Comparison of ENCODE assay signal across 22 cellular contexts in genomic region chr4:32106767-32107166, GRCh38.
DNase-seq lines count a peak whose midpoint lies in the region; ATAC-seq and TF ChIP-seq lines count a peak whose summit lies in the region.
"Had no signal": no experiment of that assay in that cellular context is flagged by ENCODE, and none has a peak within 500 bp of the region (broad histone marks: within the 10 kb centered on the region; RNA-seq: fewer than 3 reads in every experiment).

No MANE protein-coding gene starts in this region.

- H2AK5ac ChIP-seq in mesendoderm (ENCODE audit: low read length): no peak overlapping the region
- H2AK5ac ChIP-seq in mesenchymal stem cell (ENCODE audit: low read length, severe bottlenecking): no peak overlapping the region

- H2BK5ac ChIP-seq in mesendoderm (ENCODE audit: low read length): no peak overlapping the region
- H2BK5ac ChIP-seq in mesenchymal stem cell (ENCODE audit: low read depth, low read length, poor library complexity, severe bottlenecking): no peak overlapping the region

- H3K9me3 Mint-ChIP-seq in WTC11: peaks cover 4% of the 10 kb centered on the region
- H3K9me3 Mint-ChIP-seq: GM23338 had no signal

- H3K36me3 Mint-ChIP-seq in WTC11: no peaks in the 10 kb centered on the region

- no peak overlapping the region for H3K4ac ChIP-seq in mesendoderm (ENCODE audit: low read depth, low read length)
- no peak overlapping the region for H3K4ac ChIP-seq in mesenchymal stem cell (ENCODE audit: low read depth in 1 of 2, low read length in 2 of 2)

- TF ChIP-seq CTCF in mammary epithelial cell (conservative IDR thresholded peaks at IDR 0.05 in 1 of 2, IDR thresholded peaks at IDR 0.05 in 1 of 2; ENCODE audit: extremely low read depth in 1 of 2, insufficient read depth in 1 of 2, low read depth in 1 of 2, low read length in 2 of 2) (no peak), WTC11 (IDR thresholded peaks at IDR 0.05) (no peak)

- no peaks in the 10 kb centered on the region for H4K20me1 ChIP-seq in mammary epithelial cell (ENCODE audit: insufficient read depth, low read length)

- CTCF ChIA-PET in mammary epithelial cell (lab: Charles Lee; ENCODE audit: low non-redundant PET): no interaction called here
- CTCF ChIA-PET in WTC11 (lab: Charles Lee): no interaction called here

- no peak for ATAC-seq in WTC11
- ATAC-seq: A549, GM23338, HCT116, HepG2, Panc1, SK-N-SH treated with all-trans-retinoic acid at 6 μM for 48 hours had no signal

- H3K27me3 ChIP-seq in mammary epithelial cell (ENCODE audit: insufficient read depth, low read length) (no peaks in the 10 kb centered on the region), mesendoderm (ENCODE audit: insufficient read depth, low read length, poor library complexity) (no peaks in the 10 kb centered on the region), mesenchymal stem cell (ENCODE audit: control insufficient read depth in 1 of 2, insufficient read depth in 1 of 2, low read length in 2 of 2) (no peaks in the 10 kb centered on the region), MG63 (no peaks in the 10 kb centered on the region)

- no peak overlapping the region for H3K14ac ChIP-seq in mesenchymal stem cell (ENCODE audit: low read length in 2 of 2)

- dilution Hi-C loops in mammary epithelial cell (cut with HindIII; ENCODE audit: low sequenced_read_pairs): no loop called here

- POLR2A ChIA-PET in WTC11 (lab: Charles Lee): no interaction called here

- H3K18ac ChIP-seq in mesendoderm (ENCODE audit: low read length): no peak overlapping the region
- H3K18ac ChIP-seq in mesenchymal stem cell (ENCODE audit: low read depth in 1 of 2, low read length in 2 of 2): no peak overlapping the region

- no peak overlapping the region for H3K4me2 ChIP-seq in mammary epithelial cell (ENCODE audit: insufficient read depth, low read depth, low read length)
- no peak overlapping the region for H3K4me2 ChIP-seq in mesendoderm (ENCODE audit: low read length)
- H3K4me2 ChIP-seq in mesenchymal stem cell (ENCODE audit: low read length, poor library complexity, severe bottlenecking): no peak overlapping the region
- H3K4me2 ChIP-seq: A549, GM23338 had no signal

- intact Hi-C loops in mammary epithelial cell (cut with micrococcal nuclease): loop anchor here (1.0 kb wide), 1 partner anchor 29 kb away; no protein-coding TSS in a partner anchor

- H3K9ac ChIP-seq in mammary epithelial cell (ENCODE audit: insufficient read depth, low read length): no peak overlapping the region
- no peak overlapping the region for H3K9ac ChIP-seq in mesendoderm (ENCODE audit: low read length)
- no peak overlapping the region for H3K9ac ChIP-seq in mesenchymal stem cell (ENCODE audit: low read length)

- H3K9me3 ChIP-seq in mammary epithelial cell (replicated peaks; ENCODE audit: insufficient read depth, low read length) (no peaks in the 10 kb centered on the region), mesenchymal stem cell (ENCODE audit: control insufficient read depth, low read length) (no peaks in the 10 kb centered on the region), MG63 (no peaks in the 10 kb centered on the region)
- H3K9me3 ChIP-seq: A549 had no signal

- no peak overlapping the region for H3K23ac ChIP-seq in mesendoderm (ENCODE audit: low read length)
- H3K23ac ChIP-seq in mesenchymal stem cell (ENCODE audit: low read length in 2 of 2): no peak overlapping the region

- H3K56ac ChIP-seq in mesendoderm (ENCODE audit: low read length): no peak overlapping the region

- in situ Hi-C loops in mammary epithelial cell (cut with MboI; ENCODE audit: low sequenced_read_pairs in 2 of 2): no loop called here

- no peak overlapping the region for H2BK120ac ChIP-seq in mesendoderm (ENCODE audit: low read depth, low read length)
- H2BK120ac ChIP-seq in mesenchymal stem cell (ENCODE audit: low read depth, low read length): no peak overlapping the region

- H3K36me3 ChIP-seq in mammary epithelial cell (ENCODE audit: insufficient read depth, low read length) (no peaks in the 10 kb centered on the region), mesendoderm (ENCODE audit: control insufficient read depth, insufficient read depth, low read length) (no peaks in the 10 kb centered on the region), mesenchymal stem cell (ENCODE audit: control insufficient read depth in 1 of 2, insufficient read depth in 2 of 2, low read depth in 1 of 2, low read length in 2 of 2) (no peaks in the 10 kb centered on the region), MG63 (no peaks in the 10 kb centered on the region)

- DNase-seq in H4 (ENCODE audit: low spot score): peak; percentile 23
- peak; percentile 4 for DNase-seq in RKO (ENCODE audit: low spot score)
- peak; percentile 71 for DNase-seq in mammary epithelial cell
- DNase-seq in mesendoderm: peak; percentile 3
- no peak for DNase-seq in mesenchymal stem cell
- no peak for DNase-seq in MG63
- DNase-seq in WTC11 (ENCODE audit: low spot score): no peak
- DNase-seq: Calu3; CD4-positive, alpha-beta T cell; EL; KBM-7; NCI-H1417 treated with DMSO at 0.1 percent for 48 hours; NCI-H187 treated with DMSO at 0.1 percent for 48 hours; NCI-H226; NCI-H524; SHP77 had no signal

- peaks cover 13% of the 10 kb centered on the region for H3K4me1 Mint-ChIP-seq in WTC11

- H4K5ac ChIP-seq in mesendoderm (ENCODE audit: low read length): no peak overlapping the region

- H4K91ac ChIP-seq in mesenchymal stem cell (ENCODE audit: low read length): no peak overlapping the region

- H2AFZ ChIP-seq in mammary epithelial cell (ENCODE audit: low read depth, low read length): no peak overlapping the region
- no peak overlapping the region for H2AFZ ChIP-seq in mesenchymal stem cell (ENCODE audit: low read depth, low read length)
- H2AFZ ChIP-seq: GM23338 had no signal

- no peak overlapping the region for H2BK12ac ChIP-seq in mesenchymal stem cell (ENCODE audit: low read length in 2 of 2)

- WGBS in mammary epithelial cell (ENCODE audit: low coverage, missing lambda C conversion rate): 62% methylated on average over 3 of the region's 3 CpGs
- no CpG with 5 or more reads among the region's 3 CpGs for WGBS in mesendoderm (ENCODE audit: extremely low coverage, insufficient coverage, low lambda C conversion rate)
- 75% methylated on average over 1 of the region's 3 CpGs for WGBS in mesenchymal stem cell

- H3K4me3 ChIP-seq in mammary epithelial cell (replicated peaks in 1 of 3; ENCODE audit: insufficient read depth in 1 of 3, low read depth in 2 of 3, low read length in 3 of 3) (no peak overlapping the region), mesendoderm (ENCODE audit: low read length) (no peak overlapping the region), mesenchymal stem cell (ENCODE audit: insufficient read depth in 1 of 2, low read depth in 1 of 2, low read length in 2 of 2) (no peak overlapping the region), MG63 (no peak overlapping the region)
- H3K4me3 ChIP-seq: A549, GM23338 had no signal

- H3K79me1 ChIP-seq in mesendoderm (ENCODE audit: low read length) (no peaks in the 10 kb centered on the region), mesenchymal stem cell (replicated peaks; ENCODE audit: low read length, poor library complexity, severe bottlenecking) (no peaks in the 10 kb centered on the region)

- H3K27me3 Mint-ChIP-seq in WTC11 (ENCODE audit: low read depth): no peaks in the 10 kb centered on the region
- H3K27me3 Mint-ChIP-seq: CD4-positive, alpha-beta T cell had no signal

- H2BK15ac ChIP-seq in mesendoderm (replicated peaks; ENCODE audit: low read depth): no peak overlapping the region
- no peak overlapping the region for H2BK15ac ChIP-seq in mesenchymal stem cell (ENCODE audit: low read depth, poor library complexity, severe bottlenecking)

- H3K4me1 ChIP-seq in mammary epithelial cell (ENCODE audit: insufficient read depth, low read length): peaks cover 10% of the 10 kb centered on the region
- H3K4me1 ChIP-seq in mesendoderm (ENCODE audit: control insufficient read depth, low read depth, low read length): no peaks in the 10 kb centered on the region
- no peaks in the 10 kb centered on the region for H3K4me1 ChIP-seq in mesenchymal stem cell (ENCODE audit: control insufficient read depth, insufficient read depth, low read depth, low read length)
- H3K4me1 ChIP-seq: A549 had no signal

- H3K27ac ChIP-seq in mammary epithelial cell (ENCODE audit: insufficient read depth, low read depth, low read length) (no peak overlapping the region), mesendoderm (ENCODE audit: low read depth, low read length) (no peak overlapping the region), mesenchymal stem cell (ENCODE audit: low read length, poor library complexity, severe bottlenecking) (no peak overlapping the region)
- H3K27ac ChIP-seq: A549 had no signal

- no peak overlapping the region for H4K8ac ChIP-seq in mesendoderm (ENCODE audit: low read depth, low read length)
- H4K8ac ChIP-seq in mesenchymal stem cell (ENCODE audit: low read length): no peak overlapping the region

- no TSS peak for BruUV-seq in mammary epithelial cell (replicated peaks; lab: Mats Ljungman, UMichigan)

- no peak overlapping the region for H3K27ac Mint-ChIP-seq in WTC11
- H3K27ac Mint-ChIP-seq: CD4-positive, alpha-beta T cell; GM23338 had no signal

- H3K79me2 ChIP-seq in mammary epithelial cell (ENCODE audit: insufficient read depth, low read length) (no peaks in the 10 kb centered on the region), mesendoderm (ENCODE audit: control insufficient read depth, insufficient read depth, low read length) (no peaks in the 10 kb centered on the region)

- H3K4me3 Mint-ChIP-seq in WTC11: no peak overlapping the region
- H3K4me3 Mint-ChIP-seq: CD4-positive, alpha-beta T cell; GM23338 had no signal

TF ChIP-seq in WTC11, 78 proteins besides CTCF, POLR2A, EP300 and RAD21 (continues in another document):
- TF ChIP-seq CREB1 (CRISPR knock-in tag; IDR thresholded peaks at IDR 0.05) (no peak), CREM (CRISPR knock-in tag; IDR thresholded peaks at IDR 0.05) (no peak), GTF2I (CRISPR knock-in tag; conservative IDR thresholded peaks at IDR 0.05) (no peak)
- TF ChIP-seq, protein P1, sequence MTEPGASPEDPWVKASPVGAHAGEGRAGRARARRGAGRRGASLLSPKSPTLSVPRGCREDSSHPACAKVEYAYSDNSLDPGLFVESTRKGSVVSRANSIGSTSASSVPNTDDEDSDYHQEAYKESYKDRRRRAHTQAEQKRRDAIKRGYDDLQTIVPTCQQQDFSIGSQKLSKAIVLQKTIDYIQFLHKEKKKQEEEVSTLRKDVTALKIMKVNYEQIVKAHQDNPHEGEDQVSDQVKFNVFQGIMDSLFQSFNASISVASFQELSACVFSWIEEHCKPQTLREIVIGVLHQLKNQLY (CRISPR knock-in tag; IDR thresholded peaks at IDR 0.05): no peak

Comparison
In these comparisons a context has a peak if more than half of its experiments do, and no peak if none do; other contexts are left out.
1. DNase-seq: peak in H4 (single experiment), RKO (single experiment), mammary epithelial cell (single experiment) and mesendoderm (single experiment); none in mesenchymal stem cell (single experiment), MG63 (single experiment) and WTC11 (single experiment).